Comparison of ENCODE assay signal across 9 cellular contexts in genomic region chr22:30305519-30305905, GRCh38. TPM values are rescaled to one million over a fixed set of nuclear protein-coding genes. Genes with fewer than 3 reads are reported as not detected.
DNase-seq lines count a peak whose midpoint lies in the region; ATAC-seq and TF ChIP-seq lines count a peak whose summit lies in the region.
"Had no signal": no experiment of that assay in that cellular context is flagged by ENCODE, and none has a peak within 500 bp of the region (broad histone marks: within the 10 kb centered on the region; RNA-seq: fewer than 3 reads in every experiment).

No MANE protein-coding gene starts in this region.

- CTCF ChIA-PET in HEK293T (lab: Yijun Ruan, JAX), result no interaction called here

- H3K36me3 Mint-ChIP-seq in IgD-negative memory B cell, result peaks cover 7% of the 10 kb centered on the region

- ATAC-seq in GM19023 (IDR thresholded peaks at IDR 0.05; ENCODE audit: unreplicated experiment), result peak; percentile 40
- ATAC-seq in left ventricle myocardium superior, result peak; percentile 81
- peak; percentile 87 for ATAC-seq in stimulated activated naive CD8-positive, alpha-beta T cell treated with anti-CD3 and anti-CD28 coated beads, Interleukin-15, amount 100 ng/mL, for 72 hours

- intact Hi-C loops in left ventricle myocardium superior (cut with micrococcal nuclease), result no loop called here

- no peaks in the 10 kb centered on the region for H3K9me3 Mint-ChIP-seq in IgD-negative memory B cell
- H3K9me3 Mint-ChIP-seq in stimulated activated naive CD8-positive, alpha-beta T cell treated with anti-CD3 and anti-CD28 coated beads, Interleukin-15, amount 100 ng/mL, for 72 hours, result no peaks in the 10 kb centered on the region

- H3K4me1 Mint-ChIP-seq in IgD-negative memory B cell, result peaks cover 68 to 92% (median 70%) of the 10 kb centered on the region in 3 donors
- H3K4me1 Mint-ChIP-seq in stimulated activated naive CD8-positive, alpha-beta T cell treated with anti-CD3 and anti-CD28 coated beads, Interleukin-15, amount 100 ng/mL, for 72 hours, result peaks cover 100% of the 10 kb centered on the region

- peak overlapping the region; percentile 44 to 97 (median 96) for H3K27ac Mint-ChIP-seq in IgD-negative memory B cell
- H3K27ac Mint-ChIP-seq in stimulated activated naive CD8-positive, alpha-beta T cell treated with anti-CD3 and anti-CD28 coated beads, Interleukin-15, amount 100 ng/mL, for 72 hours, result peak overlapping the region; percentile 91 to 96

- peak overlapping the region; percentile 62 to 86 (median 79) for H3K4me3 Mint-ChIP-seq in IgD-negative memory B cell
- H3K4me3 Mint-ChIP-seq in stimulated activated naive CD8-positive, alpha-beta T cell treated with anti-CD3 and anti-CD28 coated beads, Interleukin-15, amount 100 ng/mL, for 72 hours, result peak overlapping the region; percentile 84 to 86

- DNase-seq in activated T-cell treated with anti-CD3 and anti-CD28 coated beads, Interleukin-2, amount 50 U/mL, for 1 hour, result peak; percentile 53
- DNase-seq in left ventricle myocardium superior, result peak; percentile 84
- DNase-seq in stimulated activated naive CD8-positive, alpha-beta T cell treated with anti-CD3 and anti-CD28 coated beads, Interleukin-15, amount 100 ng/mL, for 72 hours, result peak; percentile 36 to 68
- no peak for DNase-seq in HEK293T (ENCODE audit: extremely low spot score)
- no peak for DNase-seq in cerebellar nuclear complex (lab: John Stamatoyannopoulos, UW)
- no peak for DNase-seq in effector CD8-positive, alpha-beta T cell (lab: John Stamatoyannopoulos, UW)

- POLR2A ChIA-PET in HEK293T (lab: Yijun Ruan, JAX), result no interaction called here

- H3K27me3 Mint-ChIP-seq in IgD-negative memory B cell, result peaks cover 1% of the 10 kb centered on the region
- H3K27me3 Mint-ChIP-seq in stimulated activated naive CD8-positive, alpha-beta T cell treated with anti-CD3 and anti-CD28 coated beads, Interleukin-15, amount 100 ng/mL, for 72 hours, result no peaks in the 10 kb centered on the region

TF ChIP-seq in HEK293T, 16 proteins besides CTCF, POLR2A, EP300 and RAD21:
- TF ChIP-seq SUZ12 (IDR thresholded peaks at IDR 0.05), result no peak

RNA-seq across cellular contexts. Expression of gene CASTOR1, which starts 16.2 kb away (rescaled TPM):
- polyA plus RNA-seq in IgD-negative memory B cell, result 15.7 TPM
- total RNA-seq in left ventricle myocardium superior, result 7.6 TPM

RNA-seq across cellular contexts. Expression of gene TBC1D10A, which starts 21.2 kb away (rescaled TPM):
- polyA plus RNA-seq in IgD-negative memory B cell, result 44.0 TPM
- 6.2 TPM for total RNA-seq in left ventricle myocardium superior

RNA-seq across cellular contexts. Expression of gene OSM, which starts 38.9 kb away (rescaled TPM):
- polyA plus RNA-seq in IgD-negative memory B cell, result 0.79 TPM
- not detected for total RNA-seq in left ventricle myocardium superior
- total RNA-seq: pulmonary artery endothelial cell had no signal

RNA-seq across cellular contexts. Expression of gene SF3A1, which starts 51.2 kb away (rescaled TPM):
- 120 TPM for polyA plus RNA-seq in IgD-negative memory B cell
- 104 TPM for total RNA-seq in left ventricle myocardium superior

RNA-seq across cellular contexts. Expression of gene CCDC157, which starts 51.3 kb away (rescaled TPM):
- polyA plus RNA-seq in IgD-negative memory B cell, result 1.6 TPM
- 0.37 TPM for total RNA-seq in left ventricle myocardium superior

Comparison
In these comparisons a context has a peak if more than half of its experiments do, and no peak if none do; other contexts are left out.
1. DNase-seq: peak in activated T-cell treated with anti-CD3 and anti-CD28 coated beads, Interleukin-2, amount 50 U/mL, for 1 hour (single experiment), left ventricle myocardium superior (single experiment) and stimulated activated naive CD8-positive, alpha-beta T cell treated with anti-CD3 and anti-CD28 coated beads, Interleukin-15, amount 100 ng/mL, for 72 hours (2 of 2); none in HEK293T (single experiment), cerebellar nuclear complex (0 of 2) and effector CD8-positive, alpha-beta T cell (single experiment).
2. Peak in every context shown above with its lines, with median percentiles within 50 percentile points of each other: ATAC-seq.